In the genomic region with DNA sequence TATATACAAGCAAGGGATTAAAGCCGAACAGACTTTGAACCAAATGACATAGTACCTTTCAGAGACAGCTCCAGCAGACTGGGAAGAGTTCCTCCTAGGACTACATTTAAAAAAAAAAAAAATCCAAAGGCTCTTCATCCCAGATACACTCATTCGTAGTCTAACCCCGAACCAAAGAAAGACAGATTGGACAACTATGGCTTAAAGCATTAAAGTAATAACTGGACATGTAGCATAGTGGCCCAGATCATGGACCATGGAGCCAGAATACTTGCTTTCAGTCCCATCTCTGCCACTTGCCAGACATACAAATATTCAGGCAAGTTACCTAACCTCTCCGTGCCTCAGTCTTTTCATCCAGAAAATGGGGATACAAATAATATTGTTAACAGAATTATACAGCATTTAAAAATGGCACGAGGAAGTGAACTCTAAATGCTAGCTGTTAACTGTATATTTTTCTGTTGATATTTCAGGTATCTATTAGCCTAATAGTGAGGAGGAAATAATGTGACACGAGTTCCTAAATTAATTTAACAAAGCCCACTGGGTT, we compare ENCODE assay signal across 17 cellular contexts.
DNase-seq lines count a peak whose midpoint lies in the region; ATAC-seq and TF ChIP-seq lines count a peak whose summit lies in the region.
"Had no signal": no experiment of that assay in that cellular context is flagged by ENCODE, and none has a peak within 500 bp of the region (broad histone marks: within the 10 kb centered on the region; RNA-seq: fewer than 3 reads in every experiment).

No MANE protein-coding gene starts in this region.

- intact Hi-C loops in psoas muscle (cut with DNase I), result loop anchor here in 1 of 2 donors (10.0 kb wide), 1 partner anchor 64 kb away; no protein-coding TSS in a partner anchor

- no peaks in the 10 kb centered on the region for H3K27me3 ChIP-seq in KMS-11 (ENCODE audit: insufficient read depth, low read depth)
- H3K27me3 ChIP-seq in psoas muscle (ENCODE audit: insufficient read depth in 3 of 3, low read length in 2 of 3), result no peaks in the 10 kb centered on the region

- H3K9me3 Mint-ChIP-seq in T-helper 1 cell treated with Interleukin-12 subunit alpha and Interleukin-12 subunit beta and Interleukin-4 antibody, amounts not matched to agents 30 μg/mL and 1 μg/mL, for 36 hours, result no peaks in the 10 kb centered on the region
- no peaks in the 10 kb centered on the region for H3K9me3 Mint-ChIP-seq in central memory CD8-positive, alpha-beta T cell
- H3K9me3 Mint-ChIP-seq: activated T-helper 2 cell treated with anti-CD3 and anti-CD28 coated beads, Interferon-gamma antibody, Interleukin-2, Interleukin-4, amounts not matched to agents 10 μg/mL and 5 μg/mL and 100 μg/mL, durations not matched to agents 14 hours and 24 hours and 36 hours; endodermal cell; H9 had no signal

- no peaks in the 10 kb centered on the region for H4K20me1 ChIP-seq in KMS-11 (ENCODE audit: insufficient read depth)

- no peaks in the 10 kb centered on the region for H3K27me3 Mint-ChIP-seq in T-helper 1 cell treated with Interleukin-12 subunit alpha and Interleukin-12 subunit beta and Interleukin-4 antibody, amounts not matched to agents 30 μg/mL and 1 μg/mL, for 36 hours (ENCODE audit: low read depth)
- H3K27me3 Mint-ChIP-seq in central memory CD8-positive, alpha-beta T cell, result no peaks in the 10 kb centered on the region

- peak overlapping the region; percentile 90; the same call in 1 of the 2 replicates for H3K4me2 ChIP-seq in KMS-11

- 65 to 80% (median 71%) methylated on average over 6 of the region's 6 CpGs for WGBS in psoas muscle, 3 donors

- no peaks in the 10 kb centered on the region for H3K9me3 ChIP-seq in psoas muscle

- H3K79me2 ChIP-seq in KMS-11 (ENCODE audit: insufficient read depth, low read depth), result no peaks in the 10 kb centered on the region

- H3K36me3 ChIP-seq in KMS-11 (ENCODE audit: insufficient read depth) (no peaks in the 10 kb centered on the region), psoas muscle (ENCODE audit: insufficient read depth in 1 of 2, low read depth in 1 of 2) (no peaks in the 10 kb centered on the region)

- H3K4me3 ChIP-seq in KMS-11 (IDR thresholded peaks at IDR 0.05; ENCODE audit: insufficient read depth, low read depth, low read length) (no peak overlapping the region), psoas muscle (peak overlapping the region; percentile 3)

- H3K4me3 Mint-ChIP-seq in T-helper 1 cell treated with Interleukin-12 subunit alpha and Interleukin-12 subunit beta and Interleukin-4 antibody, amounts not matched to agents 30 μg/mL and 1 μg/mL, for 36 hours, result no peak overlapping the region
- H3K4me3 Mint-ChIP-seq in central memory CD8-positive, alpha-beta T cell, result no peak overlapping the region
- H3K4me3 Mint-ChIP-seq: endodermal cell, H9 had no signal

- no peak for TF ChIP-seq CTCF in KMS-11 (conservative IDR thresholded peaks at IDR 0.05; ENCODE audit: low read depth, low read length)
- TF ChIP-seq CTCF in psoas muscle (IDR thresholded peaks at IDR 0.05), result no peak

- peak overlapping the region; percentile 64 for H3K27ac Mint-ChIP-seq in T-helper 1 cell treated with Interleukin-12 subunit alpha and Interleukin-12 subunit beta and Interleukin-4 antibody, amounts not matched to agents 30 μg/mL and 1 μg/mL, for 36 hours
- peak overlapping the region; percentile 98 for H3K27ac Mint-ChIP-seq in central memory CD8-positive, alpha-beta T cell (ENCODE audit: low read depth)
- H3K27ac Mint-ChIP-seq: endodermal cell, H9 had no signal

- peaks cover 53% of the 10 kb centered on the region for H3K4me1 Mint-ChIP-seq in T-helper 1 cell treated with Interleukin-12 subunit alpha and Interleukin-12 subunit beta and Interleukin-4 antibody, amounts not matched to agents 30 μg/mL and 1 μg/mL, for 36 hours (ENCODE audit: low read depth)
- peaks cover 51% of the 10 kb centered on the region for H3K4me1 Mint-ChIP-seq in central memory CD8-positive, alpha-beta T cell

- H2AFZ ChIP-seq in KMS-11 (ENCODE audit: low read depth), result no peak overlapping the region

- H3K36me3 Mint-ChIP-seq in T-helper 1 cell treated with Interleukin-12 subunit alpha and Interleukin-12 subunit beta and Interleukin-4 antibody, amounts not matched to agents 30 μg/mL and 1 μg/mL, for 36 hours (ENCODE audit: low read depth), result peaks cover 27% of the 10 kb centered on the region
- peaks cover 19% of the 10 kb centered on the region for H3K36me3 Mint-ChIP-seq in central memory CD8-positive, alpha-beta T cell (ENCODE audit: insufficient read depth)

- H3K27ac ChIP-seq in KMS-11 (peak overlapping the region; percentile 76), psoas muscle (peak overlapping the region; percentile 69)
- H3K27ac ChIP-seq: 22Rv1 had no signal

- no peak for DNase-seq in T-helper 1 cell
- DNase-seq in central memory CD8-positive, alpha-beta T cell (ENCODE audit: low spot score in 2 of 2), result no peak
- no peak for DNase-seq in psoas muscle
- DNase-seq: activated CD4-positive, CD25-positive, alpha-beta regulatory T cell; Calu3; endodermal cell; H9; Kasumi-1; NCI-H146; stimulated activated CD4-positive, alpha-beta T cell treated with anti-CD3 and anti-CD28 coated beads, Interleukin-4, amount 100 ng/mL, for 24 hours had no signal

- H3K4me1 ChIP-seq in KMS-11 (ENCODE audit: low read depth, poor library complexity, severe bottlenecking) (peaks cover 46% of the 10 kb centered on the region), psoas muscle (peaks cover 60% of the 10 kb centered on the region)

- no peak overlapping the region for H3K9ac ChIP-seq in KMS-11

- no peak for ATAC-seq in central memory CD8-positive, alpha-beta T cell (replicated peaks; ENCODE audit: extremely low read depth, poor library complexity, severe bottlenecking)
- ATAC-seq in psoas muscle (no peak), HG02938 (IDR thresholded peaks at IDR 0.05; ENCODE audit: unreplicated experiment) (no peak), HG03457 (IDR thresholded peaks at IDR 0.05; ENCODE audit: unreplicated experiment) (no peak), HG02981 (IDR thresholded peaks at IDR 0.05; ENCODE audit: unreplicated experiment) (no peak)
